Comparison of ENCODE assay signal across 1 cellular context in genomic region chr5:96297867-96298266, GRCh38.
TF ChIP-seq lines count a peak whose summit lies in the region.

No MANE protein-coding gene starts in this region.

TF ChIP-seq in HepG2, 621 proteins besides CTCF, POLR2A, EP300 and RAD21 (continued from another document):
- TF ChIP-seq MIER2 (CRISPR knock-in tag; IDR thresholded peaks at IDR 0.05), result 0 out of 2 replicates have a peak, but pooled peaks have one; percentile 24
- TF ChIP-seq CEBPZ (IDR thresholded peaks at IDR 0.05; ENCODE audit: low read length), result no peak
- TF ChIP-seq AHR (CRISPR knock-in tag; IDR thresholded peaks at IDR 0.05), result 0 out of 2 replicates have a peak, but pooled peaks have one; percentile 64
- TF ChIP-seq ZNF598 (CRISPR knock-in tag; IDR thresholded peaks at IDR 0.05; ENCODE audit: borderline replicate concordance), result no peak
- TF ChIP-seq GTF3A (CRISPR knock-in tag; conservative IDR thresholded peaks at IDR 0.05), result no peak
- TF ChIP-seq BCL3 (CRISPR knock-in tag; IDR thresholded peaks at IDR 0.05), result no peak
- TF ChIP-seq ZBTB25 (CRISPR knock-in tag; IDR thresholded peaks at IDR 0.05), result peak; percentile 95
- TF ChIP-seq MAZ (IDR thresholded peaks at IDR 0.05; ENCODE audit: borderline replicate concordance, low read depth, low read length), result no peak
- TF ChIP-seq MAZ (CRISPR knock-in tag; IDR thresholded peaks at IDR 0.05; ENCODE audit: low read depth), result 0 out of 2 replicates have a peak, but pooled peaks have one; percentile 31
- TF ChIP-seq RBM22 (optimal IDR thresholded peaks at IDR 0.05; ENCODE audit: low read length), result no peak
- peak; percentile 91 for TF ChIP-seq DPF2 (CRISPR knock-in tag; IDR thresholded peaks at IDR 0.05; ENCODE audit: borderline replicate concordance, low read depth)
- TF ChIP-seq ZNF225 (CRISPR knock-in tag; IDR thresholded peaks at IDR 0.05), result no peak
- no peak for TF ChIP-seq KLF11 (CRISPR knock-in tag; IDR thresholded peaks at IDR 0.05)
- TF ChIP-seq TBL1XR1 (IDR thresholded peaks at IDR 0.05; ENCODE audit: borderline replicate concordance, low read length, partially characterized antibody), result peak; percentile 92
- peak; percentile 69; the same call in 1 of the 2 replicates for TF ChIP-seq ZNF652 (CRISPR knock-in tag; IDR thresholded peaks at IDR 0.05; ENCODE audit: borderline replicate concordance, low read depth)
- peak; percentile 84 for TF ChIP-seq SOX13 (IDR thresholded peaks at IDR 0.05)
- peak in 1 of 2 experiments; percentile 94; a peak in 2 of 4 replicates for TF ChIP-seq SOX13 (CRISPR knock-in tag; conservative IDR thresholded peaks at IDR 0.05 in 1 of 2, IDR thresholded peaks at IDR 0.05 in 1 of 2)
- TF ChIP-seq MZF1 (CRISPR knock-in tag; IDR thresholded peaks at IDR 0.05; ENCODE audit: borderline replicate concordance), result no peak
- no peak for TF ChIP-seq HOXA7 (CRISPR knock-in tag; IDR thresholded peaks at IDR 0.05)
- peak; percentile 73; the same call in 1 of the 2 replicates for TF ChIP-seq YEATS4 (CRISPR knock-in tag; IDR thresholded peaks at IDR 0.05; ENCODE audit: borderline replicate concordance)
- TF ChIP-seq NCOA5 (CRISPR knock-in tag; IDR thresholded peaks at IDR 0.05), result no peak
- TF ChIP-seq RFXAP (CRISPR knock-in tag; IDR thresholded peaks at IDR 0.05; ENCODE audit: borderline replicate concordance), result peak; percentile 63; the same call in 1 of the 2 replicates
- TF ChIP-seq NCOA1 (CRISPR knock-in tag; IDR thresholded peaks at IDR 0.05), result no peak
- TF ChIP-seq SMC3 (IDR thresholded peaks at IDR 0.05; ENCODE audit: low read length), result peak; percentile 62; the same call in 1 of the 2 replicates
- TF ChIP-seq PREB (CRISPR knock-in tag; IDR thresholded peaks at IDR 0.05), result no peak
- peak; percentile 10; the same call in 1 of the 2 replicates for TF ChIP-seq LCORL (IDR thresholded peaks at IDR 0.05)
- peak; percentile 80; the same call in 1 of the 2 replicates for TF ChIP-seq LCORL (CRISPR knock-in tag; IDR thresholded peaks at IDR 0.05)
